ENCODE assay signal across 8 cellular contexts in genomic region chr4:68348577-68348976, GRCh38. TPM values are rescaled to one million over a fixed set of nuclear protein-coding genes. Genes with fewer than 3 reads are reported as not detected.
DNase-seq lines count a peak whose midpoint lies in the region; ATAC-seq and TF ChIP-seq lines count a peak whose summit lies in the region.

No MANE protein-coding gene starts in this region.

- H3K36me3 ChIP-seq in cardiac muscle cell (no peaks in the 10 kb centered on the region), upper lobe of right lung (no peaks in the 10 kb centered on the region)

- DNase-seq in cardiac muscle cell (ENCODE audit: low read depth in 1 of 2, low spot score in 1 of 2), result no peak
- DNase-seq in left ventricle myocardium superior, result no peak
- DNase-seq in activated naive CD8-positive, alpha-beta T cell treated with anti-CD3 and anti-CD28 coated beads, Interleukin-2, amount 50 U/mL, for 24 hours, result no peak
- no peak for DNase-seq in lower leg skin (ENCODE audit: low spot score in 2 of 2)
- no peak for DNase-seq in upper lobe of right lung
- DNase-seq in MV-4-11 (lab: John Stamatoyannopoulos, UW), result no peak
- DNase-seq in posterior vena cava (ENCODE audit: low spot score), result no peak
- DNase-seq in SIG-M5 treated with dmso at 0.1 percent for 504 hours (lab: John Stamatoyannopoulos, UW; ENCODE audit: unreplicated experiment), result no peak

- H3K27me3 Mint-ChIP-seq in activated naive CD8-positive, alpha-beta T cell treated with anti-CD3 and anti-CD28 coated beads, Interleukin-2, amount 50 U/mL, for 24 hours, result no peaks in the 10 kb centered on the region

- no peaks in the 10 kb centered on the region for H3K9me3 Mint-ChIP-seq in activated naive CD8-positive, alpha-beta T cell treated with anti-CD3 and anti-CD28 coated beads, Interleukin-2, amount 50 U/mL, for 24 hours

- H3K27me3 ChIP-seq in cardiac muscle cell (no peaks in the 10 kb centered on the region), upper lobe of right lung (no peaks in the 10 kb centered on the region)

- TF ChIP-seq CTCF in cardiac muscle cell (IDR thresholded peaks at IDR 0.05; ENCODE audit: low read depth, low read length) (no peak), lower leg skin (IDR thresholded peaks at IDR 0.05) (no peak), upper lobe of right lung (IDR thresholded peaks at IDR 0.05) (no peak)

- peaks cover 17% of the 10 kb centered on the region for H3K36me3 Mint-ChIP-seq in activated naive CD8-positive, alpha-beta T cell treated with anti-CD3 and anti-CD28 coated beads, Interleukin-2, amount 50 U/mL, for 24 hours (ENCODE audit: low read depth)

- TF ChIP-seq POLR2A in lower leg skin (IDR thresholded peaks at IDR 0.05), result no peak

- WGBS in lower leg skin, 2 donors, result 1 to 4% methylated on average over 4 of the region's 4 CpGs

- H3K4me3 Mint-ChIP-seq in activated naive CD8-positive, alpha-beta T cell treated with anti-CD3 and anti-CD28 coated beads, Interleukin-2, amount 50 U/mL, for 24 hours, result peak overlapping the region; percentile 93

- H3K4me3 ChIP-seq in cardiac muscle cell (peak overlapping the region; percentile 99), lower leg skin (ENCODE audit: low read depth, poor library complexity, severe bottlenecking) (peak overlapping the region; percentile 98), upper lobe of right lung (peak overlapping the region; percentile 92)

- peak overlapping the region; percentile 92 for H3K27ac Mint-ChIP-seq in activated naive CD8-positive, alpha-beta T cell treated with anti-CD3 and anti-CD28 coated beads, Interleukin-2, amount 50 U/mL, for 24 hours

- H3K4me1 Mint-ChIP-seq in activated naive CD8-positive, alpha-beta T cell treated with anti-CD3 and anti-CD28 coated beads, Interleukin-2, amount 50 U/mL, for 24 hours, result peaks cover 51% of the 10 kb centered on the region

- ATAC-seq in left ventricle myocardium superior, result no peak
- no peak for ATAC-seq in activated naive CD8-positive, alpha-beta T cell treated with anti-CD3 and anti-CD28 coated beads, Interleukin-2, amount 50 U/mL, for 24 hours
- ATAC-seq in upper lobe of right lung, result no peak

- H3K9me3 ChIP-seq in cardiac muscle cell (ENCODE audit: low read depth) (no peaks in the 10 kb centered on the region), upper lobe of right lung (no peaks in the 10 kb centered on the region)

- H3K27ac ChIP-seq in cardiac muscle cell (peak overlapping the region; percentile 100), upper lobe of right lung (peak overlapping the region; percentile 99)

- H3K4me1 ChIP-seq in cardiac muscle cell (ENCODE audit: low read depth) (peaks cover 14% of the 10 kb centered on the region), upper lobe of right lung (peaks cover 43% of the 10 kb centered on the region)

- intact Hi-C loops in left ventricle myocardium superior (cut with micrococcal nuclease) (no loop called here), lower leg skin (cut with DNase I; ENCODE audit: low total_unique reads) (no loop called here), upper lobe of right lung (cut with DNase I) (no loop called here), posterior vena cava (cut with DNase I) (no loop called here)

RNA-seq across cellular contexts. Expression of gene YTHDC1, which starts 1.3 kb away (rescaled TPM):
- total RNA-seq in cardiac muscle cell, result 59.8 and 75.2 TPM in 2 replicates
- polyA plus RNA-seq in cardiac muscle cell, result 31.0 and 58.1 TPM in 2 replicates
- total RNA-seq in left ventricle myocardium superior, result 57.1 TPM
- 100 to 1,000 TPM in 2 of 4 donors, 10 to 100 TPM in 2; 57.1 to 117 (median 88.0) TPM for total RNA-seq in lower leg skin
- total RNA-seq in upper lobe of right lung, result 94.3 TPM
- 10 to 100 TPM; 57.4 to 57.8 TPM for total RNA-seq in posterior vena cava
